Comparison of ENCODE assay signal across 16 cellular contexts in genomic region chr10:51683031-51683830, GRCh38. TPM values are rescaled to one million over a fixed set of nuclear protein-coding genes. Genes with fewer than 3 reads are reported as not detected.
DNase-seq lines count a peak whose midpoint lies in the region; ATAC-seq and TF ChIP-seq lines count a peak whose summit lies in the region.
"Had no signal": no experiment of that assay in that cellular context is flagged by ENCODE, and none has a peak within 500 bp of the region (broad histone marks: within the 10 kb centered on the region; RNA-seq: fewer than 3 reads in every experiment).

No MANE protein-coding gene starts in this region.

- H2AFZ ChIP-seq in smooth muscle cell (ENCODE audit: low read depth), result no peak overlapping the region

- CTCF ChIA-PET in BJ (lab: Yijun Ruan, JAX), result interaction anchor here (0.7 to 1.4 kb wide), 2 partner anchors 202 to 279 kb away, joined by 3 to 4 read pairs; no protein-coding TSS in a partner anchor

- intact Hi-C loops in left lung (cut with DNase I), result no loop called here

- H3K9me3 ChIP-seq in left lung (no peaks in the 10 kb centered on the region), smooth muscle cell (replicated peaks; ENCODE audit: low read depth) (no peaks in the 10 kb centered on the region)

- POLR2A ChIA-PET in BJ (lab: Charles Lee), result no interaction called here

- no peaks in the 10 kb centered on the region for H3F3A ChIP-seq in smooth muscle cell (ENCODE audit: low read depth)

- H3K79me2 ChIP-seq in smooth muscle cell (ENCODE audit: low read depth), result no peaks in the 10 kb centered on the region

- H3K4me1 ChIP-seq in left lung, result no peaks in the 10 kb centered on the region
- H3K4me1 ChIP-seq in smooth muscle cell (ENCODE audit: low read depth), result peaks cover 24% of the 10 kb centered on the region

- no peak overlapping the region for H3K4me2 ChIP-seq in smooth muscle cell

- no peaks in the 10 kb centered on the region for H3K27me3 ChIP-seq in BJ (ENCODE audit: control insufficient read depth, insufficient read depth, low read length)
- no peaks in the 10 kb centered on the region for H3K27me3 ChIP-seq in left lung
- no peaks in the 10 kb centered on the region for H3K27me3 ChIP-seq in smooth muscle cell (ENCODE audit: low read depth)

- H3K9ac ChIP-seq in smooth muscle cell (ENCODE audit: low read depth), result no peak overlapping the region

- WGBS in smooth muscle cell (ENCODE audit: low lambda C conversion rate), result 70% methylated on average over 4 of the region's 4 CpGs

- no peaks in the 10 kb centered on the region for H3K36me3 ChIP-seq in BJ (ENCODE audit: control insufficient read depth, insufficient read depth, low read length)
- H3K36me3 ChIP-seq in left lung, result no peaks in the 10 kb centered on the region
- no peaks in the 10 kb centered on the region for H3K36me3 ChIP-seq in smooth muscle cell (ENCODE audit: low read depth)

- DNase-seq in BJ (ENCODE audit: low read depth), result peak; percentile 27
- DNase-seq in M059J (ENCODE audit: low read depth), result peak; percentile 66
- DNase-seq in dedifferentiated amniotic fluid mesenchymal stem cell (ENCODE audit: extremely low spot score), result peak; percentile 46
- no peak for DNase-seq in left lung
- no peak for DNase-seq in smooth muscle cell (lab: John Stamatoyannopoulos, UW; ENCODE audit: unreplicated experiment)
- no peak for DNase-seq in cerebellum (ENCODE audit: low spot score)
- DNase-seq in midbrain (lab: John Stamatoyannopoulos, UW), result no peak
- DNase-seq: activated CD4-positive, alpha-beta memory T cell treated with anti-CD3 and anti-CD28 coated beads for 36 hours; activated naive CD8-positive, alpha-beta T cell treated with anti-CD3 and anti-CD28 coated beads, Interleukin-2, amount 50 U/mL, for 24 hours; activated T-cell treated with anti-CD3 and anti-CD28 coated beads, Interleukin-2, amount 50 U/mL, for 4 hours; NCI-H1092; NCI-H2171; NCI-H82; occipital lobe; stimulated activated CD4-positive, alpha-beta T cell treated with anti-CD3 and anti-CD28 coated beads, Interleukin-4, amount 100 ng/mL, for 1 hour had no signal

- no peaks in the 10 kb centered on the region for H4K20me1 ChIP-seq in smooth muscle cell (ENCODE audit: low read depth)

- no peak overlapping the region for H3K27ac ChIP-seq in left lung
- no peak overlapping the region for H3K27ac ChIP-seq in smooth muscle cell (ENCODE audit: low read depth)

- ATAC-seq in left lung (peak; percentile 36), GM21360 (IDR thresholded peaks at IDR 0.05; ENCODE audit: unreplicated experiment) (no peak)
- ATAC-seq: activated naive CD8-positive, alpha-beta T cell treated with anti-CD3 and anti-CD28 coated beads, Interleukin-2, amount 50 U/mL, for 24 hours; activated T-cell treated with anti-CD3 and anti-CD28 coated beads, Interleukin-2, amount 50 U/mL, for 4 hours had no signal

- no peak overlapping the region for H3K4me3 ChIP-seq in BJ (ENCODE audit: low read depth, low read length)
- no peak overlapping the region for H3K4me3 ChIP-seq in left lung
- no peak overlapping the region for H3K4me3 ChIP-seq in smooth muscle cell

- TF ChIP-seq CTCF in BJ (IDR thresholded peaks at IDR 0.05; ENCODE audit: insufficient read depth, low read depth, low read length) (no peak), left lung (IDR thresholded peaks at IDR 0.05) (no peak), smooth muscle cell (IDR thresholded peaks at IDR 0.05; ENCODE audit: borderline replicate concordance, insufficient read depth, poor library complexity, severe bottlenecking) (no peak)

RNA-seq across cellular contexts. Expression of gene CSTF2T, which starts 16.2 kb away (rescaled TPM):
- polyA plus RNA-seq in BJ (2011; rRNA removed) (4.2 and 5.1 TPM in 2 replicates), smooth muscle cell (7.1 and 8.3 TPM in 2 replicates)
- 4.5 and 5.0 TPM in 2 replicates for polyA minus RNA-seq in BJ (2011; rRNA and poly(A)+ RNA removed)
- total RNA-seq in M059J (2014; rRNA removed; shearing (Covaris generic)), result 18.9 and 20.6 TPM in 2 replicates
- total RNA-seq in left lung (10 to 100 TPM; 16.8 to 19.8 TPM), smooth muscle cell (18.5 and 19.6 TPM in 2 replicates), cerebellum (32.0 TPM)

Comparison
In these comparisons a context has a peak if more than half of its experiments do, and no peak if none do; other contexts are left out.
1. DNase-seq: peak in BJ (single experiment), M059J (single experiment) and dedifferentiated amniotic fluid mesenchymal stem cell (single experiment); none in left lung (0 of 2), smooth muscle cell (single experiment), cerebellum (single experiment) and midbrain (single experiment).